23 cellular contexts compared by ENCODE assay signal in the genomic region with DNA sequence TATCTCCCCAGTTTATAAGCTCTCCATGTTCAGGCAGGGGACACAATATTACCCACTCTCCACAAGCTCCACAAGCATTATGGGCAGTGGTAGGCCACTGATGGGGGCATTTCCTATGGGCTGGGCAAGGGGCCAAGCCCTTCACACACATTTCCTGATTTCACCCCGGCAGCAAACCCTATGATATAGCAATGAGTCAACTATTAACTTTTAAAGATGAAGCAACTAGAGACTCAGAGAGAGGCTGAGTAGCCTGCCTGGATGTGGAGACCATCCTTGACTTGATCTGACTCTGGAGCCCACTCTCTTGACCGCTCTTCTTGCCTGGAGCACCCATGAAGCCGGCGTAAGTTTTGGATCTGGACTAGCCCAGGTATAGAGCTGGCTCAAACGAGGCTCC. TPM values are rescaled to one million over a fixed set of nuclear protein-coding genes. Genes with fewer than 3 reads are reported as not detected.
DNase-seq lines count a peak whose midpoint lies in the region; ATAC-seq, FAIRE-seq and TF ChIP-seq lines count a peak whose summit lies in the region.
"Had no signal": no experiment of that assay in that cellular context is flagged by ENCODE, and none has a peak within 500 bp of the region (broad histone marks: within the 10 kb centered on the region; RNA-seq: fewer than 3 reads in every experiment).

No MANE protein-coding gene starts in this region.

- no peaks in the 10 kb centered on the region for H3K27me3 ChIP-seq in right atrium auricular region
- H3K27me3 ChIP-seq in heart left ventricle: peaks cover 0 to 24% (median 4%) of the 10 kb centered on the region in 9 donors
- H3K27me3 ChIP-seq: tibial nerve had no signal

- H3K4me1 ChIP-seq in right atrium auricular region: peaks cover 0 to 1% of the 10 kb centered on the region in 2 donors
- peaks cover 0 to 4% (median 0%) of the 10 kb centered on the region in 12 donors for H3K4me1 ChIP-seq in heart left ventricle
- H3K4me1 ChIP-seq: tibial nerve had no signal

- no peak for TF ChIP-seq POLR2A in heart left ventricle (IDR thresholded peaks at IDR 0.05)

- intact Hi-C loops in heart left ventricle (cut with DNase I): no loop called here

- DNase-seq in right atrium auricular region (ENCODE audit: low spot score) (peak; percentile 50), heart left ventricle (no peak), RCC 7860 (ENCODE audit: low spot score) (peak; percentile 58), epithelial cell of esophagus (ENCODE audit: low read depth) (peak; percentile 54), G401 (ENCODE audit: low spot score) (no peak)
- no peak for DNase-seq in activated CD4-positive, alpha-beta T cell treated with anti-CD3 and anti-CD28 coated beads for 48 hours
- no peak for DNase-seq in stimulated activated CD4-positive, alpha-beta T cell treated with anti-CD3 and anti-CD28 coated beads, Interleukin-4, amount 100 ng/mL, for 4 hours
- DNase-seq: activated naive CD4-positive, alpha-beta T cell; anterior cingulate cortex; CD4-positive, CD25-positive, alpha-beta regulatory T cell; endodermal cell; foreskin melanocyte; NCI-H1436 treated with DMSO at 0.1 percent for 48 hours; NCI-H2171 treated with DMSO at 0.1 percent for 48 hours; stimulated activated CD4-positive, alpha-beta T cell treated with anti-CD3 and anti-CD28 coated beads, Interleukin-15, amount 100 ng/mL, for 24 hours; stimulated activated naive B cell treated with anti-CD40 and anti-IgM and Interleukin-4, amounts not matched to agents 10 μg/mL and 1 μg/mL and 100 μg/mL, for 72 hours had no signal

- H3K36me3 ChIP-seq in right atrium auricular region (no peaks in the 10 kb centered on the region), heart left ventricle (no peaks in the 10 kb centered on the region)
- H3K36me3 ChIP-seq: tibial nerve had no signal

- H3K27ac ChIP-seq in right atrium auricular region (no peak overlapping the region), heart left ventricle (no peak overlapping the region)
- H3K27ac ChIP-seq: tibial nerve had no signal

- 76 to 84% (median 80%) methylated on average over 5 of the region's 5 CpGs for WGBS in heart left ventricle, 4 donors

- ATAC-seq in heart left ventricle (no peak), GM18498 (IDR thresholded peaks at IDR 0.05; ENCODE audit: unreplicated experiment) (no peak)
- ATAC-seq: K562; left lobe of liver; stimulated activated naive B cell treated with anti-CD40 and anti-IgM and Interleukin-4, amounts not matched to agents 10 μg/mL and 1 μg/mL and 100 μg/mL, for 72 hours had no signal

- H3K9me3 ChIP-seq in right atrium auricular region (no peaks in the 10 kb centered on the region), heart left ventricle (no peaks in the 10 kb centered on the region)
- H3K9me3 ChIP-seq: tibial nerve had no signal

- TF ChIP-seq CTCF in right atrium auricular region (IDR thresholded peaks at IDR 0.05) (no peak), heart left ventricle (IDR thresholded peaks at IDR 0.05) (no peak), epithelial cell of esophagus (IDR thresholded peaks at IDR 0.05; ENCODE audit: insufficient read depth, low read depth, low read length, missing control alignments) (no peak)

- H3K4me3 ChIP-seq in right atrium auricular region (no peak overlapping the region), heart left ventricle (no peak overlapping the region), epithelial cell of esophagus (ENCODE audit: low read length) (no peak overlapping the region)
- H3K4me3 ChIP-seq: K562, tibial nerve had no signal

- peak; percentile 62 for FAIRE-seq in RCC 7860 (lab: Jason Lieb, UNC)
- FAIRE-seq: H1, K562 had no signal

- in situ Hi-C loops in G401 (cut with HindIII; ENCODE audit: low sequenced_read_pairs): loop anchor here (25.0 kb wide), 1 partner anchor 338 kb away; no protein-coding TSS in a partner anchor

RNA-seq across cellular contexts. Expression of a gene that starts 27.4 kb away (rescaled TPM):
- total RNA-seq in right atrium auricular region (not detected), heart left ventricle (under 1 TPM in 1 of 9 donors, not detected in 8; 0.25 TPM)
- polyA plus RNA-seq in heart left ventricle: not detected
- total RNA-seq in G401 (2014; rRNA removed; shearing (Covaris generic)): 1.2 TPM in 1 of 2 replicates, not detected in the other
- total RNA-seq: A673; CD4-positive, CD25-positive, alpha-beta regulatory T cell; left lobe of liver; tibial nerve had no signal
- polyA plus RNA-seq: CD4-positive, CD25-positive, alpha-beta regulatory T cell had no signal

RNA-seq across cellular contexts. Expression of a gene that starts 27.5 kb away (rescaled TPM):
- total RNA-seq in right atrium auricular region: not detected
- not detected for total RNA-seq in heart left ventricle
- not detected for polyA plus RNA-seq in heart left ventricle
- total RNA-seq in G401 (2014; rRNA removed; shearing (Covaris generic)): 0.06 TPM in 1 of 2 replicates, not detected in the other
- total RNA-seq: A673; CD4-positive, CD25-positive, alpha-beta regulatory T cell; tibial nerve had no signal
- polyA plus RNA-seq: CD4-positive, CD25-positive, alpha-beta regulatory T cell had no signal

RNA-seq across cellular contexts. Expression of a gene that starts 31.6 kb away (rescaled TPM):
- not detected for total RNA-seq in right atrium auricular region
- total RNA-seq in heart left ventricle: not detected
- not detected for polyA plus RNA-seq in heart left ventricle
- total RNA-seq in G401 (2014; rRNA removed; shearing (Covaris generic)): not detected in 2 replicates
- total RNA-seq: A673; CD4-positive, CD25-positive, alpha-beta regulatory T cell; endodermal cell; H1; K562; left lobe of liver; mucosa of gallbladder; tibial nerve had no signal
- polyA plus RNA-seq: CD4-positive, CD25-positive, alpha-beta regulatory T cell; H1; K562 had no signal

RNA-seq across cellular contexts. Expression of a gene that starts 46.3 kb away (rescaled TPM):
- total RNA-seq in right atrium auricular region: not detected
- not detected for total RNA-seq in heart left ventricle
- not detected for polyA plus RNA-seq in heart left ventricle
- not detected in 2 replicates for total RNA-seq in G401 (2014; rRNA removed; shearing (Covaris generic))
- total RNA-seq: A673; CD4-positive, CD25-positive, alpha-beta regulatory T cell; endodermal cell; H1; K562; left lobe of liver; mucosa of gallbladder; tibial nerve had no signal
- polyA plus RNA-seq: CD4-positive, CD25-positive, alpha-beta regulatory T cell; H1; K562 had no signal

Comparison
In these comparisons a context has a peak if more than half of its experiments do, and no peak if none do; other contexts are left out.
1. DNase-seq: peak in right atrium auricular region (single experiment), RCC 7860 (single experiment) and epithelial cell of esophagus (single experiment); none in heart left ventricle (0 of 5), G401 (single experiment), activated CD4-positive, alpha-beta T cell treated with anti-CD3 and anti-CD28 coated beads for 48 hours (single experiment) and stimulated activated CD4-positive, alpha-beta T cell treated with anti-CD3 and anti-CD28 coated beads, Interleukin-4, amount 100 ng/mL, for 4 hours (0 of 2).